Comparison of ENCODE assay signal across 35 cellular contexts in the genomic region with DNA sequence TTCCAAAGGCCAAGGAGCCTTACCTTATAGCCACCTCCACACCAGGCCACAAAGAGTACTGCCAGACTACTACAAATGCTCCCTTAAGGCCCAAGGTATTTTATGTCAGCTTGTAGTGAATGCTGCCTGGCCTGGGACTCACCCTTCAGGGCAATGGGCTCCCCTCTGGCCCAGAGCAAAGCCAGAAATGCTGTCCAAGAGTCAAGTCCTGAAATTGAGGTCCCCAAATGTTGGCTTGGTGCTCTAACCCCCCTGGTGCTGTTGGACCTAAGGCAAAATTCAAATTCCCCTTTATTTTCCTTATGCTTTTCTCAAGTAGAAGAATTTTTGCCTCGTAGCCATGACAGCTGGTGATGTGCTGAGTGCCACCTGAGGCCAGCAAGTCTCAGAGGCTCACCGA.
"Had no signal": no experiment of that assay in that cellular context is flagged by ENCODE, and none has a peak within 500 bp of the region (broad histone marks: within the 10 kb centered on the region; RNA-seq: fewer than 3 reads in every experiment).

No MANE protein-coding gene starts in this region.

- H3K27me3 ChIP-seq: MG63 had no signal

- DNase-seq: Karpas-422, Kasumi-1, MG63, MM.1S, MV-4-11, NCI-H1048, NCI-H1092, NCI-H1092 treated with DMSO at 0.1 percent for 48 hours, NCI-H1105, NCI-H1105 treated with DMSO at 0.1 percent for 48 hours, NCI-H1417, NCI-H1417 treated with DMSO at 0.1 percent for 48 hours, NCI-H1436, NCI-H1436 treated with DMSO at 0.1 percent for 48 hours, NCI-H146, NCI-H1694, NCI-H1694 treated with DMSO at 0.1 percent for 48 hours, NCI-H187, NCI-H187 treated with DMSO at 0.1 percent for 48 hours, NCI-H1930, NCI-H2029, NCI-H2029 treated with DMSO at 0.1 percent for 48 hours, NCI-H2081, NCI-H2081 treated with DMSO at 0.1 percent for 48 hours, NCI-H2107, NCI-H2171, NCI-H2171 treated with DMSO at 0.1 percent for 48 hours, NCI-H2227 treated with DMSO at 0.1 percent for 48 hours, NCI-H226, NCI-H345, NCI-H446, NCI-H446 treated with DMSO at 0.1 percent for 48 hours, NCI-H510A, NCI-H510A treated with DMSO at 0.1 percent for 48 hours, NCI-H524 had no signal

- H3K36me3 ChIP-seq: MG63 had no signal

- H3K4me3 ChIP-seq: MG63 had no signal
